In the genomic region with DNA sequence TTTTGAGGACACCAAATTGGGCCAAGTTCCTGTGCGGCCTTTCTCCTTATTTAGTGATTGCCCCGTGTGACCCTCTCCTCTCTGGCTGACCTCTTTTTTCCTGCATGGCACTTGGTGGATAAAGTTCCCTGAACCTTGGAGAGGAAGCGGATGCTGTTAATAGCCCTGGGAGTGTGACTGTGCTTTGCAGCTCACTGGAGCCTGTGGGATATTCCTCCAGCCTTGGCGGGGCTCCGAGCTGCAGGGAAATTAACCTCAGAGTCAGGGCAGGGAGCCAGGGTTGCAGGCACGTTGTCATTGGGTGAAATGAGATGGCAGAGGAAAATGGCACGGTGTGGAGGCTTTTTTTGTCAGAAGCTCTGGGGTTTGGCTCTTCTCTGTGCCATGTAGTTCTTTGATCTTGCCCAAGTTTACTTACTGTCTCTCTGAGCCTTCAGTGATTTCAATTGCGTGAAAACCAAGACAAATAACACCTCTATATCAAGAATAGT, we compare ENCODE assay signal across 14 cellular contexts. TPM values are rescaled to one million over a fixed set of nuclear protein-coding genes. Genes with fewer than 3 reads are reported as not detected.
DNase-seq lines count a peak whose midpoint lies in the region; ATAC-seq and TF ChIP-seq lines count a peak whose summit lies in the region.
"Had no signal": no experiment of that assay in that cellular context is flagged by ENCODE, and none has a peak within 500 bp of the region (broad histone marks: within the 10 kb centered on the region; RNA-seq: fewer than 3 reads in every experiment).

No MANE protein-coding gene starts in this region.

- WGBS in adrenal gland, 4 donors = 27 to 39% (median 32%) methylated on average over 8 of the region's 8 CpGs

- H3K27ac ChIP-seq in adrenal gland = peak overlapping the region in 2 of 5 donors; percentile 49 to 60
- H3K27ac ChIP-seq: BLaER1 treated with 17β-estradiol and CSF1 and Interleukin-3, amounts not matched to agents 10 nM and 100 nM had no signal

- H3K4me3 Mint-ChIP-seq in activated CD4-positive, alpha-beta memory T cell treated with anti-CD3 and anti-CD28 coated beads for 36 hours = no peak overlapping the region
- H3K4me3 Mint-ChIP-seq: activated naive CD4-positive, alpha-beta T cell treated with anti-CD3 and anti-CD28 coated beads, Interleukin-2, amount 50 U/mL, for 24 hours; IgD-negative memory B cell had no signal

- no peaks in the 10 kb centered on the region for H3K27me3 ChIP-seq in adrenal gland
- H3K27me3 ChIP-seq: BLaER1 treated with 17β-estradiol and CSF1 and Interleukin-3, amounts not matched to agents 10 nM and 100 nM had no signal

- POLR2A ChIA-PET in activated CD4-positive, alpha-beta memory T cell treated with anti-CD3 and anti-CD28 coated beads for 36 hours (lab: Charles Lee) = no interaction called here

- H3K36me3 ChIP-seq in adrenal gland (replicated peaks in 1 of 2) = no peaks in the 10 kb centered on the region
- H3K36me3 ChIP-seq: BLaER1 treated with 17β-estradiol and CSF1 and Interleukin-3, amounts not matched to agents 10 nM and 100 nM had no signal

- no peaks in the 10 kb centered on the region for H3K9me3 ChIP-seq in adrenal gland (replicated peaks in 1 of 3)
- H3K9me3 ChIP-seq: BLaER1 treated with 17β-estradiol and CSF1 and Interleukin-3, amounts not matched to agents 10 nM and 100 nM had no signal

- no peaks in the 10 kb centered on the region for H3K27me3 Mint-ChIP-seq in activated CD4-positive, alpha-beta memory T cell treated with anti-CD3 and anti-CD28 coated beads for 36 hours

- H3K27ac Mint-ChIP-seq in activated CD4-positive, alpha-beta memory T cell treated with anti-CD3 and anti-CD28 coated beads for 36 hours = no peak overlapping the region
- H3K27ac Mint-ChIP-seq: activated naive CD4-positive, alpha-beta T cell treated with anti-CD3 and anti-CD28 coated beads, Interleukin-2, amount 50 U/mL, for 24 hours; IgD-negative memory B cell had no signal

- no peak for TF ChIP-seq CTCF in adrenal gland (IDR thresholded peaks at IDR 0.05)

- no peaks in the 10 kb centered on the region for H3K4me1 Mint-ChIP-seq in activated CD4-positive, alpha-beta memory T cell treated with anti-CD3 and anti-CD28 coated beads for 36 hours (ENCODE audit: low read depth)
- H3K4me1 Mint-ChIP-seq: activated naive CD4-positive, alpha-beta T cell treated with anti-CD3 and anti-CD28 coated beads, Interleukin-2, amount 50 U/mL, for 24 hours; IgD-negative memory B cell had no signal

- H3K4me1 ChIP-seq in adrenal gland (replicated peaks in 1 of 2) = no peaks in the 10 kb centered on the region

- no peak for TF ChIP-seq POLR2A in adrenal gland (IDR thresholded peaks at IDR 0.05)

- no peak overlapping the region for H3K4me3 ChIP-seq in adrenal gland
- H3K4me3 ChIP-seq: BLaER1 treated with 17β-estradiol and CSF1 and Interleukin-3, amounts not matched to agents 10 nM and 100 nM had no signal

- ATAC-seq in Right ventricle myocardium superior (ENCODE audit: poor library complexity) (peak; percentile 96), GM19351 (IDR thresholded peaks at IDR 0.05; ENCODE audit: unreplicated experiment) (no peak), HG03045 (IDR thresholded peaks at IDR 0.05; ENCODE audit: unreplicated experiment) (no peak)

- intact Hi-C loops in adrenal gland (cut with DNase I) = no loop called here
- intact Hi-C loops in Right ventricle myocardium superior (cut with DNase I) = no loop called here
- intact Hi-C loops in activated CD4-positive, alpha-beta memory T cell treated with anti-CD3 and anti-CD28 coated beads for 36 hours (cut with micrococcal nuclease) = no loop called here

- H3K36me3 Mint-ChIP-seq in activated CD4-positive, alpha-beta memory T cell treated with anti-CD3 and anti-CD28 coated beads for 36 hours = no peaks in the 10 kb centered on the region
- H3K36me3 Mint-ChIP-seq: activated naive CD4-positive, alpha-beta T cell treated with anti-CD3 and anti-CD28 coated beads, Interleukin-2, amount 50 U/mL, for 24 hours; IgD-negative memory B cell had no signal

- H3K9me3 Mint-ChIP-seq in activated CD4-positive, alpha-beta memory T cell treated with anti-CD3 and anti-CD28 coated beads for 36 hours = no peaks in the 10 kb centered on the region
- H3K9me3 Mint-ChIP-seq: activated naive CD4-positive, alpha-beta T cell treated with anti-CD3 and anti-CD28 coated beads, Interleukin-2, amount 50 U/mL, for 24 hours; IgD-negative memory B cell had no signal

- CTCF ChIA-PET in activated CD4-positive, alpha-beta memory T cell treated with anti-CD3 and anti-CD28 coated beads for 36 hours (lab: Charles Lee) = no interaction called here

- peak; percentile 38 for DNase-seq in DMS153 treated with DMSO at 0.1 percent for 48 hours (lab: John Stamatoyannopoulos, UW; ENCODE audit: unreplicated experiment)
- DNase-seq in adrenal gland = peak; percentile 46 to 87 (median 62)
- peak; percentile 89 for DNase-seq in Right ventricle myocardium superior
- peak; percentile 23 for DNase-seq in pons (ENCODE audit: low spot score)
- no peak for DNase-seq in T-helper 9 cell
- DNase-seq in activated CD4-positive, alpha-beta memory T cell treated with anti-CD3 and anti-CD28 coated beads for 36 hours = no peak
- DNase-seq: activated CD4-positive, CD25-positive, alpha-beta regulatory T cell treated with anti-CD3 and anti-CD28 coated beads, Interleukin-2, amount 50 U/mL, for 72 hours; occipital lobe had no signal

RNA-seq across cellular contexts. Expression of a gene that starts 1.0 kb away (rescaled TPM):
- total RNA-seq in adrenal gland (not detected), Right ventricle myocardium superior (not detected)
- polyA plus RNA-seq in adrenal gland = not detected
- total RNA-seq in activated CD4-positive, alpha-beta memory T cell treated with anti-CD3 and anti-CD28 coated beads for 36 hours = not detected
- total RNA-seq: frontal cortex, occipital lobe had no signal
- polyA plus RNA-seq: IgD-negative memory B cell had no signal

RNA-seq across cellular contexts. Expression of a gene that starts 6.1 kb away (rescaled TPM):
- total RNA-seq in adrenal gland = not detected
- polyA plus RNA-seq in adrenal gland = not detected
- not detected for total RNA-seq in Right ventricle myocardium superior
- total RNA-seq in activated CD4-positive, alpha-beta memory T cell treated with anti-CD3 and anti-CD28 coated beads for 36 hours = not detected
- total RNA-seq: frontal cortex, occipital lobe had no signal
- polyA plus RNA-seq: IgD-negative memory B cell had no signal

Comparison
In these comparisons a context has a peak if more than half of its experiments do, and no peak if none do; other contexts are left out.
1. DNase-seq: peak in DMS153 treated with DMSO at 0.1 percent for 48 hours (single experiment), adrenal gland (7 of 7), Right ventricle myocardium superior (single experiment) and pons (single experiment); none in T-helper 9 cell (single experiment) and activated CD4-positive, alpha-beta memory T cell treated with anti-CD3 and anti-CD28 coated beads for 36 hours (single experiment).